12 cellular contexts compared by ENCODE assay signal in the genomic region with DNA sequence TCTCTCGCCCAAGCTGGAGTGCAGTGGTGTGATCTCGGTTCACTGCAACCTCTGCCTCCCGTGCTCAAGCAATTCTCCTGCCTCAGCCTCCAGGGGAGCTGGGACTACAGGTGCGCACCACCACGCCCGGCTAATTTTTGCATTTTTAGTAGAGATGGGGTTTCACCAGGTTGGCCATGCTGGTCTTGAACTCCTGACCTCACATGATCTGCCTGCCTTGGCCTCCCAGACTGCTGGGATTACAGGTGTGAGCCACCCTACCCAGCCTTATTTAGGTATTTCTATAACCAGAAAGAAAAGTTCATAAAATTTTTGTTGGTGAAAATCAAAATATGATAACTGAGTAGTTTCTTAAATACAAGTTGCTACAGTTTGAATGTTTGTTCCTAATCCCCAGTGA. TPM values are rescaled to one million over a fixed set of nuclear protein-coding genes. Genes with fewer than 3 reads are reported as not detected.
DNase-seq lines count a peak whose midpoint lies in the region; ATAC-seq, FAIRE-seq and TF ChIP-seq lines count a peak whose summit lies in the region.
"Not testable (repeated sequence)": the region's sequence is repeated elsewhere in the genome, so short reads cannot be mapped to it uniquely, and the experiment has no call there.
"Had no signal": no experiment of that assay in that cellular context is flagged by ENCODE, and none has a peak within 500 bp of the region (broad histone marks: within the 10 kb centered on the region; RNA-seq: fewer than 3 reads in every experiment).

No MANE protein-coding gene starts in this region.

- not testable (repeated sequence) for H2BK20ac ChIP-seq in H1 (ENCODE audit: low read length)

- H3K23me2 ChIP-seq in H1 (ENCODE audit: low read depth, low read length), result not testable (repeated sequence)

- POLR2A ChIA-PET in H1 (lab: Charles Lee; ENCODE audit: partially characterized antibody), result interaction anchor here (1.0 to 1.1 kb wide), 2 partner anchors 27 to 33 kb away, joined by 3 to 4 read pairs; no protein-coding TSS in a partner anchor

- H3K23ac ChIP-seq in H1 (ENCODE audit: insufficient read length), result not testable (repeated sequence)

- not testable (repeated sequence) for TF ChIP-seq POLR2A in H1 (IDR thresholded peaks at IDR 0.05; ENCODE audit: control extremely low read depth in 1 of 2, low read depth in 2 of 2, low read length in 2 of 2)

- H3K4ac ChIP-seq in H1 (replicated peaks; ENCODE audit: insufficient read length, low read depth, low read length), result not testable (repeated sequence)

- not testable (repeated sequence) for H3K36me3 ChIP-seq in Loucy (ENCODE audit: insufficient read depth, low read length)
- H3K36me3 ChIP-seq in H1 (ENCODE audit: control insufficient read depth in 2 of 4, insufficient read depth in 4 of 4, low read length in 3 of 4), result peaks cover 0 to 11% (median 2%) of the 10 kb centered on the region in 4 experiments; a peak in 2 of 8 replicates
- peaks cover 22% of the 10 kb centered on the region for H3K36me3 ChIP-seq in mesodermal cell (ENCODE audit: control insufficient read depth, insufficient read depth, low read length)

- not testable (repeated sequence) for H3K36me3 Mint-ChIP-seq in T-helper 17 cell (ENCODE audit: low read depth); progenitor cell of endocrine pancreas (ENCODE audit: insufficient read depth)
- H3K36me3 Mint-ChIP-seq in activated naive CD4-positive, alpha-beta T cell treated with anti-CD3 and anti-CD28 coated beads for 36 hours (ENCODE audit: low read depth), result peaks cover 27% of the 10 kb centered on the region

- not testable (repeated sequence) for TF ChIP-seq CTCF in AG10803 (conservative IDR thresholded peaks at IDR 0.05; ENCODE audit: low read length); GM12875 (IDR thresholded peaks at IDR 0.05; ENCODE audit: borderline replicate concordance, insufficient read depth, low read depth, low read length); Loucy (conservative IDR thresholded peaks at IDR 0.05; ENCODE audit: low read length); H1 (IDR thresholded peaks at IDR 0.05; ENCODE audit: control extremely low read depth in 1 of 3, insufficient read depth in 1 of 3, low read depth in 1 of 3, low read length in 3 of 3); progenitor cell of endocrine pancreas (IDR thresholded peaks at IDR 0.05; ENCODE audit: unreplicated experiment)

- intact Hi-C loops in activated naive CD4-positive, alpha-beta T cell treated with anti-CD3 and anti-CD28 coated beads for 36 hours (cut with micrococcal nuclease), result loop anchor here (2.0 kb wide), 1 partner anchor 23 kb away; no protein-coding TSS in a partner anchor

- TF ChIP-seq RAD21 in H1 (IDR thresholded peaks at IDR 0.05 in 1 of 2, conservative IDR thresholded peaks at IDR 0.05 in 1 of 2; ENCODE audit: low read depth in 2 of 2, low read length in 2 of 2), result not testable (repeated sequence)

- CTCF ChIA-PET in activated naive CD4-positive, alpha-beta T cell treated with anti-CD3 and anti-CD28 coated beads for 36 hours (lab: Charles Lee), result not testable (repeated sequence)
- CTCF ChIA-PET in H1 (lab: Charles Lee; ENCODE audit: partially characterized antibody), result interaction anchor here (0.6 kb wide), 1 partner anchor 94 kb away, joined by 3 read pairs; no protein-coding TSS in a partner anchor

- H3K4me1 ChIP-seq in Loucy (ENCODE audit: insufficient read depth, low read length, poor library complexity, severe bottlenecking), result peaks cover 36% of the 10 kb centered on the region
- not testable (repeated sequence) for H3K4me1 ChIP-seq in H1 (replicated peaks in 1 of 4; ENCODE audit: control insufficient read depth in 3 of 4, insufficient read depth in 4 of 4, low read length in 3 of 4)
- peaks cover 14% of the 10 kb centered on the region for H3K4me1 ChIP-seq in mesodermal cell (ENCODE audit: control insufficient read depth, insufficient read depth, low read length, poor library complexity, severe bottlenecking)

- H3K4me3 ChIP-seq in AG10803 (ENCODE audit: low read length) (peak overlapping the region; percentile 91; the same call in 1 of the 2 replicates), GM12875 (ENCODE audit: low read depth, low read length) (peak overlapping the region; percentile 21), Loucy (ENCODE audit: low read length, poor library complexity, severe bottlenecking) (peak overlapping the region; percentile 93), H1 (ENCODE audit: extremely low read depth in 1 of 4, insufficient read depth in 2 of 4, low read depth in 3 of 4, low read length in 4 of 4) (peak overlapping the region in 2 of 4 experiments; percentile 86 to 99; a peak in 3 of 8 replicates), mesodermal cell (ENCODE audit: extremely low read depth, insufficient read depth, low read length, poor library complexity, severe bottlenecking) (peak overlapping the region; percentile 98)

- H3K4me2 ChIP-seq in Loucy (ENCODE audit: low read depth, low read length, poor library complexity, severe bottlenecking) (peak overlapping the region; percentile 88), H1 (ENCODE audit: insufficient read depth in 1 of 2, low read depth in 2 of 2, low read length in 2 of 2) (peak overlapping the region; percentile 66 to 78; a peak in 3 of 4 replicates)

- H3F3A ChIP-seq in Loucy (ENCODE audit: low read depth), result not testable (repeated sequence)

- H3K9ac ChIP-seq in Loucy (ENCODE audit: low read depth, low read length, poor library complexity, severe bottlenecking), result peak overlapping the region; percentile 93
- not testable (repeated sequence) for H3K9ac ChIP-seq in H1 (replicated peaks in 1 of 4; ENCODE audit: extremely low read depth in 1 of 4, low read depth in 3 of 4, low read length in 3 of 4)

- not testable (repeated sequence) for H3K9me3 Mint-ChIP-seq in activated naive CD4-positive, alpha-beta T cell treated with anti-CD3 and anti-CD28 coated beads for 36 hours; progenitor cell of endocrine pancreas (ENCODE audit: low read depth)

- H2BK15ac ChIP-seq in H1 (ENCODE audit: low read length), result not testable (repeated sequence)

- H3K27ac Mint-ChIP-seq in T-helper 17 cell (peak overlapping the region; percentile 93), progenitor cell of endocrine pancreas (peak overlapping the region; percentile 27)
- peak overlapping the region; percentile 92 for H3K27ac Mint-ChIP-seq in activated naive CD4-positive, alpha-beta T cell treated with anti-CD3 and anti-CD28 coated beads for 36 hours

- not testable (repeated sequence) for ATAC-seq in T-helper 17 cell

- H3K4me1 Mint-ChIP-seq in T-helper 17 cell, result peaks cover 28% of the 10 kb centered on the region
- peaks cover 51% of the 10 kb centered on the region for H3K4me1 Mint-ChIP-seq in activated naive CD4-positive, alpha-beta T cell treated with anti-CD3 and anti-CD28 coated beads for 36 hours (ENCODE audit: low read depth)
- peaks cover 15% of the 10 kb centered on the region for H3K4me1 Mint-ChIP-seq in progenitor cell of endocrine pancreas (ENCODE audit: low read depth)

- FAIRE-seq in H1 (lab: Jason Lieb, UNC), result not testable (repeated sequence)

- not testable (repeated sequence) for H3K27ac ChIP-seq in H1 (ENCODE audit: low read depth, low read length); mesodermal cell (ENCODE audit: low read depth, low read length, severe bottlenecking)

- H2BK12ac ChIP-seq in H1 (ENCODE audit: low read depth, low read length), result not testable (repeated sequence)

- not testable (repeated sequence) for H3K9me2 ChIP-seq in Loucy (replicated peaks; ENCODE audit: low read depth, low read length)

- H3K56ac ChIP-seq in H1 (replicated peaks; ENCODE audit: insufficient read length, low read depth, low read length), result not testable (repeated sequence)

- H3K9me3 ChIP-seq in Loucy (ENCODE audit: insufficient read depth, low read depth, low read length); T-helper 17 cell (ENCODE audit: control insufficient read depth, low read length, poor library complexity, severe bottlenecking); H1 (ENCODE audit: insufficient read depth in 2 of 2, low read depth in 1 of 2, low read length in 1 of 2); mesodermal cell (ENCODE audit: control insufficient read depth, low read length): not testable (repeated sequence)

- H4K8ac ChIP-seq in H1 (ENCODE audit: extremely low read depth, insufficient read depth, low read length), result not testable (repeated sequence)

- H3K14ac ChIP-seq in H1 (ENCODE audit: insufficient read length), result not testable (repeated sequence)

- not testable (repeated sequence) for H4K91ac ChIP-seq in H1 (replicated peaks; ENCODE audit: insufficient read length, low read length)

- not testable (repeated sequence) for H2BK120ac ChIP-seq in H1 (replicated peaks; ENCODE audit: low read depth, low read length)

- H2AFZ ChIP-seq in Loucy (ENCODE audit: low read length); H1 (ENCODE audit: low read length): not testable (repeated sequence)

- peak overlapping the region; percentile 97 for H3K4me3 Mint-ChIP-seq in T-helper 17 cell
- peak overlapping the region; percentile 95 for H3K4me3 Mint-ChIP-seq in activated naive CD4-positive, alpha-beta T cell treated with anti-CD3 and anti-CD28 coated beads for 36 hours
- H3K4me3 Mint-ChIP-seq in progenitor cell of endocrine pancreas (ENCODE audit: low read depth), result peak overlapping the region; percentile 90

- H3K18ac ChIP-seq in H1 (ENCODE audit: extremely low read depth, low read length), result not testable (repeated sequence)

- not testable (repeated sequence) for TF ChIP-seq EP300 in H1 (IDR thresholded peaks at IDR 0.05; ENCODE audit: borderline replicate concordance in 1 of 2, low read depth in 2 of 2, low read length in 2 of 2)

- H2AK5ac ChIP-seq in H1 (ENCODE audit: low read depth, low read length), result not testable (repeated sequence)

- H3K27me3 ChIP-seq in Loucy (ENCODE audit: insufficient read depth, low read length, poor library complexity, severe bottlenecking); H1 (replicated peaks in 1 of 4; ENCODE audit: control insufficient read depth in 3 of 4, extremely low read depth in 1 of 4, insufficient read depth in 3 of 4, low read length in 3 of 4): not testable (repeated sequence)

- H4K20me1 ChIP-seq in Loucy (ENCODE audit: insufficient read depth, low read length, poor library complexity, severe bottlenecking), result peaks cover 30% of the 10 kb centered on the region
- H4K20me1 ChIP-seq in H1 (replicated peaks in 1 of 2; ENCODE audit: control insufficient read depth in 1 of 2, insufficient read depth in 2 of 2, low read length in 2 of 2), result peaks cover 4 to 13% of the 10 kb centered on the region in 2 experiments

- not testable (repeated sequence) for H2BK5ac ChIP-seq in H1 (ENCODE audit: low read depth, low read length)

- H3K27me3 Mint-ChIP-seq in T-helper 17 cell; activated naive CD4-positive, alpha-beta T cell treated with anti-CD3 and anti-CD28 coated beads for 36 hours (ENCODE audit: low read depth); progenitor cell of endocrine pancreas: not testable (repeated sequence)

- 82% methylated on average over 6 of the region's 6 CpGs; no CpG with 5 or more reads in 1 of the 2 experiments for WGBS in H1 (ENCODE audit: extremely low coverage in 1 of 2, insufficient coverage in 1 of 2, insufficient read length in 1 of 2, insufficient replicate concordance in 2 of 2, low coverage in 1 of 2, low lambda C conversion rate in 2 of 2, missing lambda C conversion rate in 1 of 2), 2 experiments
- 79 to 100% methylated on average over 4 of the region's 6 CpGs for WGBS in mesodermal cell (ENCODE audit: insufficient coverage in 2 of 2), 2 experiments

- H3K79me2 ChIP-seq in Loucy (ENCODE audit: insufficient read depth, low read length), result peaks cover 59% of the 10 kb centered on the region
- peaks cover 26 to 45% of the 10 kb centered on the region in 2 experiments for H3K79me2 ChIP-seq in H1 (ENCODE audit: control insufficient read depth in 1 of 2, insufficient read depth in 2 of 2, low read length in 2 of 2)

- not testable (repeated sequence) for H4K5ac ChIP-seq in H1 (ENCODE audit: insufficient read length, low read depth, low read length)

- H3K79me1 ChIP-seq in H1 (ENCODE audit: low read depth, low read length), result not testable (repeated sequence)

- not testable (repeated sequence) for DNase-seq in AG10803 (ENCODE audit: low read depth); T-helper 17 cell; activated naive CD4-positive, alpha-beta T cell treated with anti-CD3 and anti-CD28 coated beads for 36 hours; H1 (ENCODE audit: low read depth in 1 of 2, low spot score in 2 of 2); progenitor cell of endocrine pancreas (ENCODE audit: low spot score, unreplicated experiment)

RNA-seq across cellular contexts. Expression of a gene that starts 1.5 kb away (rescaled TPM):
- total RNA-seq in T-helper 17 cell, result 10 to 100 TPM; 50.1 to 63.7 TPM
- total RNA-seq in activated naive CD4-positive, alpha-beta T cell treated with anti-CD3 and anti-CD28 coated beads for 36 hours, result 10 to 100 TPM; 54.4 to 54.7 TPM
- 72.5 and 73.7 TPM in 2 replicates for total RNA-seq in H1 (2021; fragmentation: NEBNext Ultra II Directional; extraction: Animal tissue kit (Norgen Biotek cat#: 25700))
- 13.9 and 23.9 TPM in 2 replicates for polyA plus RNA-seq in H1 (2011; rRNA removed)
- polyA plus RNA-seq in H1 (2011; cell fraction: cytosol; rRNA removed), result 9.3 TPM
- 52.5 TPM for polyA plus RNA-seq in H1 (2011; cell fraction: nucleus; rRNA removed)
- 38.9 to 59.6 TPM (median 54.5 TPM) in 4 replicates for polyA plus RNA-seq in H1 (2012, experiment 1 of 2)
- 37.2 TPM for polyA plus RNA-seq in H1 (2012, experiment 2 of 2)
- polyA plus RNA-seq in H1 (2013, experiment 1 of 2), result 47.6 TPM
- 44.8 TPM for polyA plus RNA-seq in H1 (2013, experiment 2 of 2)
- 6.0 and 8.6 TPM in 2 replicates for polyA minus RNA-seq in H1 (2011; rRNA and poly(A)+ RNA removed)
- polyA minus RNA-seq in H1 (2011; cell fraction: cytosol; rRNA and poly(A)+ RNA removed), result 25.3 TPM
- 26.4 TPM for polyA minus RNA-seq in H1 (2011; cell fraction: nucleus; rRNA and poly(A)+ RNA removed)
- polyA plus RNA-seq in mesodermal cell (2013, experiment 1 of 2), result 47.7 TPM
- polyA plus RNA-seq in mesodermal cell (2013, experiment 2 of 2), result 36.3 TPM
- 74.6 and 76.4 TPM in 2 replicates for total RNA-seq in progenitor cell of endocrine pancreas

RNA-seq across cellular contexts. Expression of a gene that starts 28.5 kb away (rescaled TPM):
- total RNA-seq in T-helper 17 cell, result 10 to 100 TPM; 68.1 to 75.9 TPM
- 10 to 100 TPM; 21.7 to 22.1 TPM for total RNA-seq in activated naive CD4-positive, alpha-beta T cell treated with anti-CD3 and anti-CD28 coated beads for 36 hours
- 26.0 and 28.5 TPM in 2 replicates for total RNA-seq in H1 (2021; fragmentation: NEBNext Ultra II Directional; extraction: Animal tissue kit (Norgen Biotek cat#: 25700))
- polyA plus RNA-seq in H1 (2011; rRNA removed), result 31.2 and 31.9 TPM in 2 replicates
- 19.0 TPM for polyA plus RNA-seq in H1 (2011; cell fraction: cytosol; rRNA removed)
- polyA plus RNA-seq in H1 (2011; cell fraction: nucleus; rRNA removed), result 47.0 TPM
- 17.7 to 21.3 TPM (median 20.5 TPM) in 4 replicates for polyA plus RNA-seq in H1 (2012, experiment 1 of 2)
- 15.8 TPM for polyA plus RNA-seq in H1 (2012, experiment 2 of 2)
- 36.8 TPM for polyA plus RNA-seq in H1 (2013, experiment 1 of 2)
- polyA plus RNA-seq in H1 (2013, experiment 2 of 2), result 43.2 TPM
- polyA minus RNA-seq in H1 (2011; rRNA and poly(A)+ RNA removed), result 52.9 and 53.8 TPM in 2 replicates
- 20.4 TPM for polyA minus RNA-seq in H1 (2011; cell fraction: cytosol; rRNA and poly(A)+ RNA removed)
- 24.4 TPM for polyA minus RNA-seq in H1 (2011; cell fraction: nucleus; rRNA and poly(A)+ RNA removed)
- polyA plus RNA-seq in mesodermal cell (2013, experiment 1 of 2), result 29.1 TPM
- polyA plus RNA-seq in mesodermal cell (2013, experiment 2 of 2), result 28.8 TPM
- total RNA-seq in progenitor cell of endocrine pancreas, result 48.5 and 49.1 TPM in 2 replicates

RNA-seq across cellular contexts. Expression of a gene that starts 47.5 kb away (rescaled TPM):
- total RNA-seq in T-helper 17 cell (1 to 10 TPM; 1.3 to 2.1 TPM), progenitor cell of endocrine pancreas (11.5 and 12.3 TPM in 2 replicates)
- total RNA-seq in activated naive CD4-positive, alpha-beta T cell treated with anti-CD3 and anti-CD28 coated beads for 36 hours, result 1 to 10 TPM; 2.1 to 2.6 TPM
- total RNA-seq in H1 (2021; fragmentation: NEBNext Ultra II Directional; extraction: Animal tissue kit (Norgen Biotek cat#: 25700)), result 4.2 and 4.5 TPM in 2 replicates
- polyA plus RNA-seq in H1 (2011; rRNA removed), result 2.1 and 2.8 TPM in 2 replicates
- polyA plus RNA-seq in H1 (2011; cell fraction: cytosol; rRNA removed), result 3.1 TPM
- 4.2 TPM for polyA plus RNA-seq in H1 (2011; cell fraction: nucleus; rRNA removed)
- 3.6 to 5.5 TPM (median 4.1 TPM) in 4 replicates for polyA plus RNA-seq in H1 (2012, experiment 1 of 2)
- 1.7 TPM for polyA plus RNA-seq in H1 (2012, experiment 2 of 2)
- 3.3 TPM for polyA plus RNA-seq in H1 (2013, experiment 1 of 2)
- 2.9 TPM for polyA plus RNA-seq in H1 (2013, experiment 2 of 2)
- 1.9 TPM in 2 replicates for polyA minus RNA-seq in H1 (2011; rRNA and poly(A)+ RNA removed)
- polyA minus RNA-seq in H1 (2011; cell fraction: cytosol; rRNA and poly(A)+ RNA removed), result 2.9 TPM
- 4.1 TPM for polyA minus RNA-seq in H1 (2011; cell fraction: nucleus; rRNA and poly(A)+ RNA removed)
- polyA plus RNA-seq in mesodermal cell (2013, experiment 1 of 2), result 3.9 TPM
- polyA plus RNA-seq in mesodermal cell (2013, experiment 2 of 2), result 6.0 TPM

RNA-seq across cellular contexts. Expression of a gene that starts 47.8 kb away (rescaled TPM):
- total RNA-seq in T-helper 17 cell (not detected), progenitor cell of endocrine pancreas (not detected in 2 replicates)
- total RNA-seq in activated naive CD4-positive, alpha-beta T cell treated with anti-CD3 and anti-CD28 coated beads for 36 hours, result not detected
- 0.32 and 0.33 TPM in 2 replicates for total RNA-seq in H1 (2021; fragmentation: NEBNext Ultra II Directional; extraction: Animal tissue kit (Norgen Biotek cat#: 25700))
- polyA plus RNA-seq in H1 (2011; rRNA removed), result 0.11 TPM in 1 of 2 replicates, not detected in the other
- 0.30 TPM for polyA plus RNA-seq in H1 (2011; cell fraction: cytosol; rRNA removed)
- 0.17 TPM for polyA plus RNA-seq in H1 (2011; cell fraction: nucleus; rRNA removed)
- polyA plus RNA-seq in H1 (2012, experiment 1 of 2), result 0.19 to 0.40 TPM (median 0.35 TPM) in 4 replicates
- 0.37 TPM for polyA plus RNA-seq in H1 (2012, experiment 2 of 2)
- 0.55 TPM for polyA plus RNA-seq in H1 (2013, experiment 1 of 2)
- polyA plus RNA-seq in H1 (2013, experiment 2 of 2), result 0.64 TPM
- 0.44 TPM in 1 of 2 replicates, not detected in the other for polyA minus RNA-seq in H1 (2011; rRNA and poly(A)+ RNA removed)
- not detected for polyA minus RNA-seq in H1 (2011; cell fraction: cytosol; rRNA and poly(A)+ RNA removed)
- not detected for polyA minus RNA-seq in H1 (2011; cell fraction: nucleus; rRNA and poly(A)+ RNA removed)
- not detected for polyA plus RNA-seq in mesodermal cell (2013, experiment 1 of 2)
- polyA plus RNA-seq in mesodermal cell (2013, experiment 2 of 2), result not detected
- total RNA-seq: cerebellum, foreskin keratinocyte, left lung, Right ventricle myocardium superior had no signal

Comparison
In these comparisons a context has a peak if more than half of its experiments do, and no peak if none do; other contexts are left out.
1. H3K27ac Mint-ChIP-seq: peak in every context shown above with its lines; median percentile 93 in T-helper 17 cell; 92 in activated naive CD4-positive, alpha-beta T cell treated with anti-CD3 and anti-CD28 coated beads for 36 hours; 27 in progenitor cell of endocrine pancreas.